ENCODE assay signal across 8 cellular contexts in the genomic region with DNA sequence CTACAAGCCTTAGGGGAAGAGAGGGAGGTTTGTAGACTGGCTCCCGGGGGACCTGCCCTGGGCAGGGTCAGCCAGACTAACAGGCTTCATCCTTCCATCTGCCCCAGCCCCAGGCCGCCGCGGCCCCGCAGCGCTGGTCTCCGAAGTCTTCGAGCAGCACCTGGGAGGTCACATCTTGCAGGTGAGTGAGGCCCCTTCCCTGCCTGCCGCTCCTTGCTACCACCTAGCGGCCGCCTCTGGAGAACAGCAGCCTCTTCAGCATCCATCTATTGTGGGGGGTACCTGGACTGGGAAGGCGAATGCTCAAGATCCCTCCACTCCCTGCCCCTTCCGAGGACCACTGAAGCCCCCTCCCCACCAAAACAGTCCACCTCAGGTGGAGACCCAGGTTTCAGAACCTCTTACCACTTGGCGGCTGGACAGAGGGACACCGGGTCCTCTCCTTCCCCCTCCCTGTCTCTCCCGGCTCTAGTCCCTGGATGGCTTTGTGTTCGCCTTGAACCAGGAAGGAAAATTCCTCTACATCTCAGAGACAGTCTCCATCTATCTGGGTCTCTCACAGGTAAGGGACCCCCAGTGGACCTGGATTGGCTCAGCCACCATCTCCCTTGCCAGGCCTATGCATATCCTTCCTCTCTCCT.
DNase-seq lines count a peak whose midpoint lies in the region; ATAC-seq and TF ChIP-seq lines count a peak whose summit lies in the region.

No MANE protein-coding gene starts in this region.

- DNase-seq in Ammon's horn (ENCODE audit: low spot score) (peak; percentile 59), HEK293T (ENCODE audit: extremely low spot score) (peak; percentile 68), RWPE2 (ENCODE audit: low spot score) (no peak), iPS-NIHi11 (ENCODE audit: low spot score) (peak; percentile 89)
- peak; percentile 70 for DNase-seq in activated naive CD4-positive, alpha-beta T cell treated with anti-CD3 and anti-CD28 coated beads, Interleukin-2, amount 50 U/mL, for 16 hours
- peak; percentile 67 to 71 for DNase-seq in stimulated activated CD4-positive, alpha-beta T cell treated with anti-CD3 and anti-CD28 coated beads, Interleukin-2, amount 100 ng/mL, for 24 hours

- peaks cover 5% of the 10 kb centered on the region for H3K27me3 ChIP-seq in RWPE2 (ENCODE audit: insufficient read depth, poor library complexity, severe bottlenecking)

- CTCF ChIA-PET in HEK293T (lab: Yijun Ruan, JAX): no interaction called here

- no peaks in the 10 kb centered on the region for H3K36me3 ChIP-seq in RWPE2 (ENCODE audit: low read depth)

- H3K27ac ChIP-seq in RWPE2 (ENCODE audit: poor library complexity, severe bottlenecking): no peak overlapping the region

- peak; percentile 58 for ATAC-seq in RWPE2 (ENCODE audit: low read depth)
- ATAC-seq in GM21619 (IDR thresholded peaks at IDR 0.05; ENCODE audit: unreplicated experiment): no peak
- ATAC-seq in HG03159 (IDR thresholded peaks at IDR 0.05; ENCODE audit: unreplicated experiment): no peak

- no peaks in the 10 kb centered on the region for H3K9me3 ChIP-seq in RWPE2 (ENCODE audit: severe bottlenecking)

- no peak overlapping the region for H3K4me3 ChIP-seq in RWPE2 (ENCODE audit: severe bottlenecking)

- POLR2A ChIA-PET in HEK293T (lab: Yijun Ruan, JAX): no interaction called here

- peak; percentile 91 for TF ChIP-seq CTCF in RWPE2 (IDR thresholded peaks at IDR 0.05; ENCODE audit: poor library complexity, severe bottlenecking)

- peaks cover 6% of the 10 kb centered on the region for H3K4me1 ChIP-seq in RWPE2 (ENCODE audit: insufficient read depth, poor library complexity, severe bottlenecking)

TF ChIP-seq in HEK293T, 16 proteins besides CTCF, POLR2A, EP300 and RAD21:
- TF ChIP-seq SP1 (IDR thresholded peaks at IDR 0.05) (no peak), TARDBP (IDR thresholded peaks at IDR 0.05) (no peak)
